In genomic region chr10:94680544-94680943, GRCh38 we compare ENCODE assay signal across 16 cellular contexts. TPM values are rescaled to one million over a fixed set of nuclear protein-coding genes. Genes with fewer than 3 reads are reported as not detected.
DNase-seq lines count a peak whose midpoint lies in the region; ATAC-seq, FAIRE-seq and TF ChIP-seq lines count a peak whose summit lies in the region.
"Had no signal": no experiment of that assay in that cellular context is flagged by ENCODE, and none has a peak within 500 bp of the region (broad histone marks: within the 10 kb centered on the region; RNA-seq: fewer than 3 reads in every experiment).

No MANE protein-coding gene starts in this region.

- H3K4me3 ChIP-seq in bronchial epithelial cell (ENCODE audit: low read depth, low read length) (no peak overlapping the region), mucosa of descending colon (no peak overlapping the region)

- H3K27me3 Mint-ChIP-seq in endothelial cell (ENCODE audit: unreplicated experiment): no peaks in the 10 kb centered on the region

- no peaks in the 10 kb centered on the region for H3K36me3 ChIP-seq in bronchial epithelial cell (ENCODE audit: control insufficient read depth, insufficient read depth, low read length)
- no peaks in the 10 kb centered on the region for H3K36me3 ChIP-seq in mucosa of descending colon (ENCODE audit: low read depth)

- peaks cover 7% of the 10 kb centered on the region for H3K4me1 ChIP-seq in mucosa of descending colon (ENCODE audit: low read depth)

- H3K27ac Mint-ChIP-seq in endothelial cell (ENCODE audit: unreplicated experiment): no peak overlapping the region

- FAIRE-seq in bronchial epithelial cell (lab: Jason Lieb, UNC): no peak

- H3K36me3 Mint-ChIP-seq in endothelial cell (ENCODE audit: low read depth, unreplicated experiment): no peaks in the 10 kb centered on the region

- DNase-seq in bronchial epithelial cell (ENCODE audit: low read depth) (peak; percentile 92), mucosa of descending colon (no peak), dermis blood vessel endothelial cell (no peak), NCI-H187 treated with DMSO at 0.1 percent for 48 hours (lab: John Stamatoyannopoulos, UW) (no peak), putamen (ENCODE audit: low spot score) (no peak), endothelial cell (ENCODE audit: low spot score) (no peak)
- DNase-seq: activated CD4-positive, CD25-positive, alpha-beta regulatory T cell treated with anti-CD3 and anti-CD28 coated beads, Interleukin-2, amount 50 U/mL, for 72 hours; NCI-H1048; NCI-H82; occipital lobe; stimulated activated CD8-positive, alpha-beta memory T cell treated with anti-CD3 and anti-CD28 coated beads, Interleukin-4, amount 100 ng/mL, for 48 hours had no signal

- no peaks in the 10 kb centered on the region for H3K9me3 Mint-ChIP-seq in endothelial cell (ENCODE audit: unreplicated experiment)

- peaks cover 6% of the 10 kb centered on the region for H3K4me1 Mint-ChIP-seq in endothelial cell (ENCODE audit: unreplicated experiment)

- ATAC-seq in GM19025 (IDR thresholded peaks at IDR 0.05; ENCODE audit: low read depth, unreplicated experiment) (peak; percentile 68), HG03175 (IDR thresholded peaks at IDR 0.05; ENCODE audit: unreplicated experiment) (peak; percentile 72), mucosa of descending colon (peak; percentile 89)
- ATAC-seq: HCT116 had no signal

- peaks cover under 1% of the 10 kb centered on the region for H3K9me3 ChIP-seq in mucosa of descending colon

- intact Hi-C loops in mucosa of descending colon (cut with DNase I, micrococcal nuclease): no loop called here

- H3K27me3 ChIP-seq in bronchial epithelial cell (ENCODE audit: control insufficient read depth, insufficient read depth, low read length): no peaks in the 10 kb centered on the region

- TF ChIP-seq CTCF in bronchial epithelial cell (IDR thresholded peaks at IDR 0.05; ENCODE audit: insufficient read depth, low read length, severe bottlenecking) (no peak), mucosa of descending colon (IDR thresholded peaks at IDR 0.05) (no peak), endothelial cell (IDR thresholded peaks at IDR 0.05; ENCODE audit: unreplicated experiment) (no peak)

- no peak overlapping the region for H3K4me3 Mint-ChIP-seq in endothelial cell (ENCODE audit: unreplicated experiment)

RNA-seq across cellular contexts. Expression of gene CYP2C18, which starts 3.0 kb away (rescaled TPM):
- total RNA-seq in bronchial epithelial cell (1.1 and 20.9 TPM in 2 replicates), mucosa of descending colon (10 to 100 TPM in 1 of 3 donors, 1 to 10 TPM in 2; 5.2 to 15.0 (median 6.5) TPM), dermis blood vessel endothelial cell (not detected in 2 replicates), endothelial cell (ENCODE audit: unreplicated experiment) (not detected)
- total RNA-seq: cardiac septum, fibroblast of villous mesenchyme, occipital lobe had no signal
